24 cellular contexts compared by ENCODE assay signal in genomic region chr2:169662744-169663143, GRCh38. TPM values are rescaled to one million over a fixed set of nuclear protein-coding genes. Genes with fewer than 3 reads are reported as not detected.
"Had no signal": no experiment of that assay in that cellular context is flagged by ENCODE, and none has a peak within 500 bp of the region (broad histone marks: within the 10 kb centered on the region; RNA-seq: fewer than 3 reads in every experiment).

No MANE protein-coding gene starts in this region.

- H3K4me1 ChIP-seq: Peyer's patch, SJCRH30 had no signal

- H2AFZ ChIP-seq: PC-9 had no signal

- H3K36me3 ChIP-seq: MG63, Peyer's patch, SJCRH30 had no signal

- ATAC-seq: Right ventricle myocardium inferior, SK-N-SH treated with all-trans-retinoic acid at 6 μM for 48 hours had no signal

- DNase-seq: KBM-7, MG63, NCI-H1092, NCI-H1105 treated with DMSO at 0.1 percent for 48 hours, NCI-H1417 treated with DMSO at 0.1 percent for 48 hours, NCI-H146, NCI-H1694 treated with DMSO at 0.1 percent for 48 hours, NCI-H1930, NCI-H2081, NCI-H2107, NCI-H2227 treated with DMSO at 0.1 percent for 48 hours, NCI-H524, NCI-H526 treated with DMSO at 0.1 percent for 48 hours, NCI-H774, PC-9, Peyer's patch, SHP77 treated with DMSO at 0.1 percent for 48 hours, SJCRH30 had no signal

- H3K27ac ChIP-seq: HL-60, PC-9, Peyer's patch, SJCRH30 had no signal

- H3K27me3 ChIP-seq: Peyer's patch, SJCRH30 had no signal

- H3K4me2 ChIP-seq: PC-9 had no signal

- H3K27ac Mint-ChIP-seq: IgD-negative memory B cell had no signal

- H3K4me3 ChIP-seq: MG63, PC-9, Peyer's patch, SJCRH30 had no signal

- H3K4me3 Mint-ChIP-seq: IgD-negative memory B cell had no signal

RNA-seq across cellular contexts. Expression of gene CFAP210, which starts 31.5 kb away (rescaled TPM):
- total RNA-seq: LHCN-M2, Peyer's patch, RPMI7951, SJCRH30 had no signal
- polyA plus RNA-seq: IgD-negative memory B cell had no signal
